1 cellular context compared by ENCODE assay signal in genomic region chr11:130452171-130452570, GRCh38.
TF ChIP-seq lines count a peak whose summit lies in the region.

No MANE protein-coding gene starts in this region.

TF ChIP-seq in IMR-90, 13 proteins besides CTCF, POLR2A, EP300 and RAD21:
- no peak for TF ChIP-seq MXI1 (IDR thresholded peaks at IDR 0.05; ENCODE audit: borderline replicate concordance, low read depth, low read length)
- TF ChIP-seq MAZ (IDR thresholded peaks at IDR 0.05; ENCODE audit: borderline replicate concordance, low read depth, low read length): no peak
- TF ChIP-seq, protein P1, sequence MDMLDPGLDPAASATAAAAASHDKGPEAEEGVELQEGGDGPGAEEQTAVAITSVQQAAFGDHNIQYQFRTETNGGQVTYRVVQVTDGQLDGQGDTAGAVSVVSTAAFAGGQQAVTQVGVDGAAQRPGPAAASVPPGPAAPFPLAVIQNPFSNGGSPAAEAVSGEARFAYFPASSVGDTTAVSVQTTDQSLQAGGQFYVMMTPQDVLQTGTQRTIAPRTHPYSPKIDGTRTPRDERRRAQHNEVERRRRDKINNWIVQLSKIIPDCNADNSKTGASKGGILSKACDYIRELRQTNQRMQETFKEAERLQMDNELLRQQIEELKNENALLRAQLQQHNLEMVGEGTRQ (IDR thresholded peaks at IDR 0.05; ENCODE audit: low read depth, low read length): no peak
- TF ChIP-seq NFE2L2 (IDR thresholded peaks at IDR 0.05; ENCODE audit: low read depth, low read length): no peak
- no peak for TF ChIP-seq CEBPB (IDR thresholded peaks at IDR 0.05; ENCODE audit: low read depth, low read length)
- no peak for TF ChIP-seq RFX5 (IDR thresholded peaks at IDR 0.05; ENCODE audit: low read depth, low read length)
- no peak for TF ChIP-seq FOS (IDR thresholded peaks at IDR 0.05; ENCODE audit: low read depth, low read length)
- no peak for TF ChIP-seq RCOR1 (IDR thresholded peaks at IDR 0.05; ENCODE audit: insufficient replicate concordance, low read length)
- TF ChIP-seq SMC3 (IDR thresholded peaks at IDR 0.05; ENCODE audit: low read depth, low read length): no peak
- no peak for TF ChIP-seq BHLHE40 (IDR thresholded peaks at IDR 0.05; ENCODE audit: low read depth, low read length)
- no peak for TF ChIP-seq CHD1 (IDR thresholded peaks at IDR 0.05; ENCODE audit: low read depth, low read length)
- no peak for TF ChIP-seq MAFK (IDR thresholded peaks at IDR 0.05; ENCODE audit: low read depth, low read length)
- TF ChIP-seq ELK1 (IDR thresholded peaks at IDR 0.05; ENCODE audit: borderline replicate concordance, low read depth, low read length): no peak
